In genomic region chr16:25033852-25034251, GRCh38 we compare ENCODE assay signal across 1 cellular context.
A peak's percentile ranks its signal among the peaks of the same experiment; 100 is the strongest.
TF ChIP-seq lines count a peak whose summit lies in the region.

No MANE protein-coding gene starts in this region.

TF ChIP-seq in HepG2, 621 proteins besides CTCF, POLR2A, EP300 and RAD21:
- no peak for TF ChIP-seq ZNF619 (CRISPR knock-in tag; IDR thresholded peaks at IDR 0.05)
- TF ChIP-seq NFE2L1 (CRISPR knock-in tag; IDR thresholded peaks at IDR 0.05; ENCODE audit: borderline replicate concordance), result no peak
- 0 out of 2 replicates have a peak, but pooled peaks have one; percentile 4 for TF ChIP-seq FOSL2 (CRISPR knock-in tag; IDR thresholded peaks at IDR 0.05)
- no peak for TF ChIP-seq JDP2 (CRISPR knock-in tag; IDR thresholded peaks at IDR 0.05; ENCODE audit: borderline replicate concordance)
- TF ChIP-seq ZNF207 (IDR thresholded peaks at IDR 0.05; ENCODE audit: borderline replicate concordance), result no peak
- no peak for TF ChIP-seq HNF4A (CRISPR knock-in tag; IDR thresholded peaks at IDR 0.05)
